14 cellular contexts compared by ENCODE assay signal in the genomic region with DNA sequence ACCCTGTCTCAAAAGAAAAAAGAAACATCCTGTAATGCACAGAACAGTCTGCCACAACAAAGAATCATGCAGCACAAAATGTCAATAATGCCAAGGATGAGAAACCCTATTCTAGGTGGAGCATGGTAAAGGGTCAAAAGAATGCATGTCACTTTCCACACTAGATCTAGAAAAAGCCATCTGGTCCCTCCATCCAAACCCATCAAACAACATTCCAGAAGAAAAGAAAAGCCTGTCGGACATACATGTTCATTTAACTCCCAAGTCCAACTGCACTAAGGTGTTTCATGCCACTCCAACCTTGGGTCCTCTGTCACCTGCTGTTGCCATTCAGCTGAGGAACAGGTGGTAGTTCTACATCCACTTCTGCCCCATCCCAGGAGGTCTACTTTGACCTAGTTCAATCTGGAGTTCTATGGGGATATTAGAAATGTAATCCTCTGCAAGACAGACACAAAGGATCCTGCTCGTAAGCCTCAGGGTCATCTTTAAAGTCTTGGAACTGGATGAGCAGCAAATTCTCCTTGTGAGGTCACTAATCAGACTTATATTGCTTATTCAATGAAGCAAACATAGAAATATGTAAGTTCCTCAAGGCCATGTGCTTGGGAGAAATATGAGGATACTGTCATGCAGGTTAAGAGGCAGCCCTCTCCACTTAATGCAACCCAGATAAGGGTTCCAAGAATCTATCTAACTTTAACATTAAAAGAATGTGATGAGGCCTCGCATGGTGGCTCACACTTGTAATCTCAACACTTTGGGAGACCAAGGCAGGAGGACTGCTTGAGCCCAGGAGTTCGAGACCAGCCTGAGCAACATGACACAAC.
"Had no signal": no experiment of that assay in that cellular context is flagged by ENCODE, and none has a peak within 500 bp of the region (broad histone marks: within the 10 kb centered on the region; RNA-seq: fewer than 3 reads in every experiment).

No MANE protein-coding gene starts in this region.

- H3K4me3 ChIP-seq: gastroesophageal sphincter, left ventricle myocardium inferior, thyroid gland had no signal

- DNase-seq: activated gamma-delta T cell; activated T-cell treated with anti-CD3 and anti-CD28 coated beads, Interleukin-2, amount 50 U/mL, for 48 hours; amniotic stem cell; effector memory CD8-positive, alpha-beta T cell; left ventricle myocardium inferior; mesenchymal stem cell; retina; thyroid gland had no signal

- H3K27me3 ChIP-seq: gastroesophageal sphincter, neural progenitor cell, thyroid gland had no signal

- H3K4me3 Mint-ChIP-seq: dendritic cell treated with granulocyte-macrophage colony-stimulating factor and Interleukin-4, amounts not matched to agents 40 ng/mL and 50 ng/mL, for 4 days; effector memory CD8-positive, alpha-beta T cell; neural progenitor cell; WTC11 had no signal

- H3K36me3 ChIP-seq: neural progenitor cell had no signal

- H3K9me3 ChIP-seq: gastroesophageal sphincter, left ventricle myocardium inferior, thyroid gland had no signal

- H3K27ac ChIP-seq: gastroesophageal sphincter, left ventricle myocardium inferior, neural progenitor cell, parathyroid adenoma, thyroid gland had no signal

- ATAC-seq: effector memory CD8-positive, alpha-beta T cell; gastroesophageal sphincter; WTC11 had no signal

- H3K9me3 Mint-ChIP-seq: brain; dendritic cell treated with granulocyte-macrophage colony-stimulating factor and Interleukin-4, amounts not matched to agents 40 ng/mL and 50 ng/mL, for 4 days; effector memory CD8-positive, alpha-beta T cell; neural progenitor cell; WTC11 had no signal

- H3K27me3 Mint-ChIP-seq: brain; dendritic cell treated with granulocyte-macrophage colony-stimulating factor and Interleukin-4, amounts not matched to agents 40 ng/mL and 50 ng/mL, for 4 days; effector memory CD8-positive, alpha-beta T cell had no signal

- H3K27ac Mint-ChIP-seq: neural progenitor cell, WTC11 had no signal
